ENCODE assay signal across 16 cellular contexts in genomic region chr11:75163917-75164316, GRCh38. TPM values are rescaled to one million over a fixed set of nuclear protein-coding genes. Genes with fewer than 3 reads are reported as not detected.
DNase-seq lines count a peak whose midpoint lies in the region; ATAC-seq, FAIRE-seq and TF ChIP-seq lines count a peak whose summit lies in the region.
"Had no signal": no experiment of that assay in that cellular context is flagged by ENCODE, and none has a peak within 500 bp of the region (broad histone marks: within the 10 kb centered on the region; RNA-seq: fewer than 3 reads in every experiment).

No MANE protein-coding gene starts in this region.

- H2AFZ ChIP-seq in IMR-90 (replicated peaks; ENCODE audit: low read length, poor library complexity): peak overlapping the region; percentile 32

- H3K4ac ChIP-seq in IMR-90 (ENCODE audit: low read depth, low read length): no peak overlapping the region

- DNase-seq in IMR-90: no peak
- DNase-seq in endothelial cell (ENCODE audit: low spot score): no peak
- peak; percentile 43 for DNase-seq in myocyte (ENCODE audit: low read depth)
- no peak for DNase-seq in testis
- DNase-seq in RCC 7860 (ENCODE audit: low spot score): no peak
- DNase-seq in effector memory CD8-positive, alpha-beta T cell: no peak
- DNase-seq: BE2C; CD8-positive, alpha-beta memory T cell; Kasumi-1; NCI-H1417; NCI-H1930; NCI-H2171 treated with DMSO at 0.1 percent for 48 hours; NCI-H774 had no signal

- peaks cover 5% of the 10 kb centered on the region for H3K36me3 Mint-ChIP-seq in endothelial cell (ENCODE audit: low read depth, unreplicated experiment)
- no peaks in the 10 kb centered on the region for H3K36me3 Mint-ChIP-seq in effector memory CD8-positive, alpha-beta T cell (ENCODE audit: insufficient read depth)
- H3K36me3 Mint-ChIP-seq: CD8-positive, alpha-beta memory T cell had no signal

- H3K27me3 ChIP-seq in IMR-90 (ENCODE audit: control insufficient read depth, insufficient read depth, low read length) (peaks cover 59% of the 10 kb centered on the region), testis (no peaks in the 10 kb centered on the region)
- H3K27me3 ChIP-seq: BE2C had no signal

- no peak for TF ChIP-seq RAD21 in IMR-90 (IDR thresholded peaks at IDR 0.05; ENCODE audit: low read length)

- TF ChIP-seq CTCF in IMR-90 (conservative IDR thresholded peaks at IDR 0.05; ENCODE audit: low read depth, low read length) (no peak), endothelial cell (IDR thresholded peaks at IDR 0.05; ENCODE audit: unreplicated experiment) (no peak), testis (IDR thresholded peaks at IDR 0.05) (no peak)

- H2BK120ac ChIP-seq in IMR-90 (ENCODE audit: low read depth, low read length): no peak overlapping the region

- H3K9me3 Mint-ChIP-seq in endothelial cell (ENCODE audit: unreplicated experiment): no peaks in the 10 kb centered on the region
- H3K9me3 Mint-ChIP-seq in effector memory CD8-positive, alpha-beta T cell: no peaks in the 10 kb centered on the region

- H2BK15ac ChIP-seq in IMR-90 (ENCODE audit: low read depth, low read length): no peak overlapping the region

- 43% methylated on average over 9 of the region's 14 CpGs; no CpG with 5 or more reads in 1 of the 2 experiments for WGBS in IMR-90 (ENCODE audit: extremely low coverage in 2 of 2, insufficient read length in 1 of 2), 2 experiments
- 46 to 49% methylated on average over 14 of the region's 14 CpGs for WGBS in testis, 2 donors

- CTCF ChIA-PET in IMR-90 (lab: Yijun Ruan, JAX): interaction anchor here (0.5 to 0.6 kb wide), 2 partner anchors 18 to 25 kb away, joined by 3 read pairs; no protein-coding TSS in a partner anchor

- POLR2A ChIA-PET in IMR-90 (lab: Charles Lee; ENCODE audit: unreplicated experiment): no interaction called here

- no peak overlapping the region for H2AK5ac ChIP-seq in IMR-90 (ENCODE audit: low read depth, low read length)

- no peak overlapping the region for H3K56ac ChIP-seq in IMR-90 (ENCODE audit: extremely low read depth, insufficient read depth, low read length)

- H2BK20ac ChIP-seq in IMR-90 (ENCODE audit: low read depth, low read length): no peak overlapping the region

- H3K4me3 ChIP-seq in IMR-90 (ENCODE audit: insufficient read depth, low read depth, low read length) (no peak overlapping the region), testis (no peak overlapping the region)

- FAIRE-seq in RCC 7860 (lab: Jason Lieb, UNC): no peak
- FAIRE-seq: H54 had no signal

- H4K91ac ChIP-seq in IMR-90 (ENCODE audit: insufficient read depth, low read depth, low read length): no peak overlapping the region

- dilution Hi-C loops in IMR-90 (cut with HindIII; ENCODE audit: low sequenced_read_pairs, unreplicated experiment): no loop called here

- no peaks in the 10 kb centered on the region for H3K36me3 ChIP-seq in IMR-90 (ENCODE audit: control insufficient read depth, insufficient read depth, low read length)
- H3K36me3 ChIP-seq in testis (ENCODE audit: low read depth, missing control alignments): no peaks in the 10 kb centered on the region
- H3K36me3 ChIP-seq: BE2C had no signal

- intact Hi-C loops in IMR-90 (cut with micrococcal nuclease): no loop called here
- intact Hi-C loops in testis (cut with DNase I; ENCODE audit: low total_unique reads): no loop called here

- H3K4me1 ChIP-seq in IMR-90 (ENCODE audit: control insufficient read depth, insufficient read depth, low read length) (no peaks in the 10 kb centered on the region), testis (peaks cover 62% of the 10 kb centered on the region)
- H3K4me1 ChIP-seq: BE2C had no signal

- H3K9me3 ChIP-seq in IMR-90 (ENCODE audit: control insufficient read depth, insufficient read depth, low read length) (peaks cover 2% of the 10 kb centered on the region; the same call in 1 of the 2 replicates), testis (no peaks in the 10 kb centered on the region)
- H3K9me3 ChIP-seq: BE2C had no signal

- TF ChIP-seq POLR2A in IMR-90 (IDR thresholded peaks at IDR 0.05; ENCODE audit: low read depth, low read length) (no peak), testis (IDR thresholded peaks at IDR 0.05) (no peak)

- H3K79me1 ChIP-seq in IMR-90 (ENCODE audit: low read depth in 1 of 2, low read length in 2 of 2): no peaks in the 10 kb centered on the region

- peaks cover 11% of the 10 kb centered on the region for H3K27me3 Mint-ChIP-seq in endothelial cell (ENCODE audit: unreplicated experiment)
- H3K27me3 Mint-ChIP-seq in effector memory CD8-positive, alpha-beta T cell: peaks cover 15 to 16% of the 10 kb centered on the region in 2 donors

- H3K9me1 ChIP-seq in IMR-90 (ENCODE audit: insufficient read depth, low read length): no peaks in the 10 kb centered on the region; the same call in 1 of the 2 replicates

- H3K4me1 Mint-ChIP-seq in endothelial cell (ENCODE audit: unreplicated experiment): peaks cover 58% of the 10 kb centered on the region
- H3K4me1 Mint-ChIP-seq in effector memory CD8-positive, alpha-beta T cell (ENCODE audit: low read depth in 2 of 2): no peaks in the 10 kb centered on the region
- H3K4me1 Mint-ChIP-seq: CD8-positive, alpha-beta memory T cell had no signal

- no peaks in the 10 kb centered on the region for H4K20me1 ChIP-seq in IMR-90 (ENCODE audit: insufficient read depth, low read length)

- in situ Hi-C loops in IMR-90 (cut with MboI; ENCODE audit: low sequenced_read_pairs): no loop called here

- H3K4me3 Mint-ChIP-seq in endothelial cell (ENCODE audit: unreplicated experiment): no peak overlapping the region
- no peak overlapping the region for H3K4me3 Mint-ChIP-seq in effector memory CD8-positive, alpha-beta T cell
- H3K4me3 Mint-ChIP-seq: CD8-positive, alpha-beta memory T cell had no signal

- no peak overlapping the region for H3K23ac ChIP-seq in IMR-90 (ENCODE audit: low read depth, low read length)

- no TSS peak for BruUV-seq in IMR-90 (replicated peaks; lab: Mats Ljungman, UMichigan)

- ATAC-seq in IMR-90 (ENCODE audit: low read depth): no peak
- ATAC-seq in effector memory CD8-positive, alpha-beta T cell (replicated peaks): no peak
- no peak for ATAC-seq in GM21390 (IDR thresholded peaks at IDR 0.05; ENCODE audit: unreplicated experiment)
- ATAC-seq: Panc1 had no signal

- no peak overlapping the region for H4K8ac ChIP-seq in IMR-90 (ENCODE audit: low read depth in 2 of 2, low read length in 2 of 2)

- no peak overlapping the region for H2AK9ac ChIP-seq in IMR-90 (replicated peaks; ENCODE audit: low read depth, low read length, poor library complexity)

- H2BK5ac ChIP-seq in IMR-90 (ENCODE audit: low read depth, low read length, poor library complexity, severe bottlenecking): no peak overlapping the region

- no peak overlapping the region for H3K4me2 ChIP-seq in IMR-90 (ENCODE audit: low read depth, low read length)

- no peak overlapping the region for H4K5ac ChIP-seq in IMR-90 (ENCODE audit: low read depth, low read length)

- H3K14ac ChIP-seq in IMR-90 (replicated peaks; ENCODE audit: low read depth, low read length): no peak overlapping the region

- no peak overlapping the region for H3K18ac ChIP-seq in IMR-90 (ENCODE audit: low read depth, low read length)

- H3K9ac ChIP-seq in IMR-90 (ENCODE audit: low read depth, low read length): no peak overlapping the region

- H3K27ac ChIP-seq in IMR-90 (ENCODE audit: insufficient read depth, low read length) (no peak overlapping the region), testis (peak overlapping the region; percentile 36 to 72)

- H3K27ac Mint-ChIP-seq in endothelial cell (ENCODE audit: unreplicated experiment): peak overlapping the region; percentile 31
- H3K27ac Mint-ChIP-seq in effector memory CD8-positive, alpha-beta T cell: no peak overlapping the region
- H3K27ac Mint-ChIP-seq: CD8-positive, alpha-beta memory T cell had no signal

TF ChIP-seq in IMR-90, 13 proteins besides CTCF, POLR2A, EP300 and RAD21 (continues in another document):
- no peak for TF ChIP-seq CEBPB (IDR thresholded peaks at IDR 0.05; ENCODE audit: low read depth, low read length)
- TF ChIP-seq BHLHE40 (IDR thresholded peaks at IDR 0.05; ENCODE audit: low read depth, low read length): no peak
- no peak for TF ChIP-seq SMC3 (IDR thresholded peaks at IDR 0.05; ENCODE audit: low read depth, low read length)
- TF ChIP-seq, protein P1, sequence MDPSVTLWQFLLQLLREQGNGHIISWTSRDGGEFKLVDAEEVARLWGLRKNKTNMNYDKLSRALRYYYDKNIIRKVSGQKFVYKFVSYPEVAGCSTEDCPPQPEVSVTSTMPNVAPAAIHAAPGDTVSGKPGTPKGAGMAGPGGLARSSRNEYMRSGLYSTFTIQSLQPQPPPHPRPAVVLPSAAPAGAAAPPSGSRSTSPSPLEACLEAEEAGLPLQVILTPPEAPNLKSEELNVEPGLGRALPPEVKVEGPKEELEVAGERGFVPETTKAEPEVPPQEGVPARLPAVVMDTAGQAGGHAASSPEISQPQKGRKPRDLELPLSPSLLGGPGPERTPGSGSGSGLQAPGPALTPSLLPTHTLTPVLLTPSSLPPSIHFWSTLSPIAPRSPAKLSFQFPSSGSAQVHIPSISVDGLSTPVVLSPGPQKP (IDR thresholded peaks at IDR 0.05; ENCODE audit: borderline replicate concordance, low read depth, low read length): no peak
- TF ChIP-seq MXI1 (IDR thresholded peaks at IDR 0.05; ENCODE audit: borderline replicate concordance, low read depth, low read length): no peak
- TF ChIP-seq RCOR1 (IDR thresholded peaks at IDR 0.05; ENCODE audit: insufficient replicate concordance, low read length): no peak
- TF ChIP-seq RFX5 (IDR thresholded peaks at IDR 0.05; ENCODE audit: low read depth, low read length): no peak
- no peak for TF ChIP-seq MAZ (IDR thresholded peaks at IDR 0.05; ENCODE audit: borderline replicate concordance, low read depth, low read length)
- TF ChIP-seq NFE2L2 (IDR thresholded peaks at IDR 0.05; ENCODE audit: low read depth, low read length): no peak
- no peak for TF ChIP-seq MAFK (IDR thresholded peaks at IDR 0.05; ENCODE audit: low read depth, low read length)
- TF ChIP-seq, protein P2, sequence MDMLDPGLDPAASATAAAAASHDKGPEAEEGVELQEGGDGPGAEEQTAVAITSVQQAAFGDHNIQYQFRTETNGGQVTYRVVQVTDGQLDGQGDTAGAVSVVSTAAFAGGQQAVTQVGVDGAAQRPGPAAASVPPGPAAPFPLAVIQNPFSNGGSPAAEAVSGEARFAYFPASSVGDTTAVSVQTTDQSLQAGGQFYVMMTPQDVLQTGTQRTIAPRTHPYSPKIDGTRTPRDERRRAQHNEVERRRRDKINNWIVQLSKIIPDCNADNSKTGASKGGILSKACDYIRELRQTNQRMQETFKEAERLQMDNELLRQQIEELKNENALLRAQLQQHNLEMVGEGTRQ (IDR thresholded peaks at IDR 0.05; ENCODE audit: low read depth, low read length): no peak
- no peak for TF ChIP-seq FOS (IDR thresholded peaks at IDR 0.05; ENCODE audit: low read depth, low read length)

RNA-seq across cellular contexts. Expression of gene SLCO2B1, which starts 13.0 kb away (rescaled TPM):
- total RNA-seq in IMR-90 (2012; rRNA removed): not detected in 2 replicates
- polyA plus RNA-seq in IMR-90 (2012; rRNA removed): not detected in 2 replicates
- polyA plus RNA-seq in IMR-90 (2012; cell fraction: cytosol; rRNA removed): not detected in 2 replicates
- not detected in 2 replicates for polyA plus RNA-seq in IMR-90 (2012; cell fraction: nucleus; rRNA removed; ENCODE audit: low replicate concordance)
- 3.5 TPM for total RNA-seq in endothelial cell (ENCODE audit: unreplicated experiment)
- total RNA-seq in myocyte: 0.05 TPM in 1 of 2 replicates, not detected in the other
- 0.19 TPM for polyA plus RNA-seq in myocyte (2012)
- total RNA-seq in testis: 10 to 100 TPM; 33.2 to 46.2 TPM
- polyA plus RNA-seq in testis (ENCODE audit: insufficient read depth, low read depth, low replicate concordance): 18.2 TPM
- polyA plus RNA-seq: CD8-positive, alpha-beta memory T cell had no signal
